Comparison of ENCODE assay signal across 14 cellular contexts in genomic region chr1:114263343-114263742, GRCh38.
A peak's percentile ranks its signal among the peaks of the same experiment; 100 is the strongest.
DNase-seq lines count a peak whose midpoint lies in the region; ATAC-seq lines count a peak whose summit lies in the region.
"Had no signal": no experiment of that assay in that cellular context is flagged by ENCODE, and none has a peak within 500 bp of the region (broad histone marks: within the 10 kb centered on the region; RNA-seq: fewer than 3 reads in every experiment).

No MANE protein-coding gene starts in this region.

- H3K27me3 Mint-ChIP-seq in activated naive CD4-positive, alpha-beta T cell treated with anti-CD3 and anti-CD28 coated beads for 36 hours (ENCODE audit: low read depth) = peaks cover 7% of the 10 kb centered on the region
- H3K27me3 Mint-ChIP-seq in activated naive CD4-positive, alpha-beta T cell treated with anti-CD3 and anti-CD28 coated beads, Interleukin-2, amount 10 ng/mL, durations not matched to agents 7 days and 5 days = peaks cover 18% of the 10 kb centered on the region

- H3K36me3 Mint-ChIP-seq in activated naive CD4-positive, alpha-beta T cell treated with anti-CD3 and anti-CD28 coated beads, Interleukin-2, amount 50 U/mL, for 72 hours = no peaks in the 10 kb centered on the region
- no peaks in the 10 kb centered on the region for H3K36me3 Mint-ChIP-seq in activated naive CD4-positive, alpha-beta T cell treated with anti-CD3 and anti-CD28 coated beads for 36 hours (ENCODE audit: low read depth)
- H3K36me3 Mint-ChIP-seq in activated naive CD4-positive, alpha-beta T cell treated with anti-CD3 and anti-CD28 coated beads, Interleukin-2, amount 10 ng/mL, durations not matched to agents 7 days and 5 days = no peaks in the 10 kb centered on the region
- H3K36me3 Mint-ChIP-seq: naive B cell had no signal

- no peaks in the 10 kb centered on the region for H3K9me3 Mint-ChIP-seq in activated naive CD4-positive, alpha-beta T cell treated with anti-CD3 and anti-CD28 coated beads, Interleukin-2, amount 50 U/mL, for 72 hours
- no peaks in the 10 kb centered on the region for H3K9me3 Mint-ChIP-seq in activated naive CD4-positive, alpha-beta T cell treated with anti-CD3 and anti-CD28 coated beads for 36 hours
- no peaks in the 10 kb centered on the region for H3K9me3 Mint-ChIP-seq in activated naive CD4-positive, alpha-beta T cell treated with anti-CD3 and anti-CD28 coated beads, Interleukin-2, amount 10 ng/mL, durations not matched to agents 7 days and 5 days

- DNase-seq in activated naive CD4-positive, alpha-beta T cell treated with anti-CD3 and anti-CD28 coated beads, Interleukin-2, amount 50 U/mL, for 72 hours (ENCODE audit: low spot score in 2 of 2) = no peak
- DNase-seq in activated naive CD4-positive, alpha-beta T cell treated with anti-CD3 and anti-CD28 coated beads for 36 hours = no peak
- DNase-seq in NCI-H1092 (lab: John Stamatoyannopoulos, UW) = no peak
- DNase-seq in NCI-H446 treated with DMSO at 0.1 percent for 48 hours (lab: John Stamatoyannopoulos, UW) = no peak
- no peak for DNase-seq in activated naive CD4-positive, alpha-beta T cell treated with anti-CD3 and anti-CD28 coated beads, Interleukin-2, amount 10 ng/mL, durations not matched to agents 7 days and 5 days
- no peak for DNase-seq in cerebellar nuclear complex (lab: John Stamatoyannopoulos, UW)
- DNase-seq: activated CD8-positive, alpha-beta memory T cell treated with anti-CD3 and anti-CD28 coated beads for 24 hours; dermis blood vessel endothelial cell; kidney glomerular epithelial cell; naive B cell; NCI-H2171 treated with DMSO at 0.1 percent for 48 hours; OCI-M1 had no signal

- no peak overlapping the region for H3K27ac Mint-ChIP-seq in activated naive CD4-positive, alpha-beta T cell treated with anti-CD3 and anti-CD28 coated beads, Interleukin-2, amount 50 U/mL, for 72 hours
- no peak overlapping the region for H3K27ac Mint-ChIP-seq in activated naive CD4-positive, alpha-beta T cell treated with anti-CD3 and anti-CD28 coated beads for 36 hours
- no peak overlapping the region for H3K27ac Mint-ChIP-seq in activated naive CD4-positive, alpha-beta T cell treated with anti-CD3 and anti-CD28 coated beads, Interleukin-2, amount 10 ng/mL, durations not matched to agents 7 days and 5 days
- H3K27ac Mint-ChIP-seq: naive B cell had no signal

- intact Hi-C loops in activated naive CD4-positive, alpha-beta T cell treated with anti-CD3 and anti-CD28 coated beads for 36 hours (cut with micrococcal nuclease) = no loop called here

- peak; percentile 26 to 31 for ATAC-seq in activated naive CD4-positive, alpha-beta T cell treated with anti-CD3 and anti-CD28 coated beads, Interleukin-2, amount 50 U/mL, for 72 hours
- ATAC-seq in HG02571 (IDR thresholded peaks at IDR 0.05; ENCODE audit: unreplicated experiment) (peak; percentile 65), HG03196 (IDR thresholded peaks at IDR 0.05; ENCODE audit: unreplicated experiment) (peak; percentile 94)

- no peaks in the 10 kb centered on the region for H3K4me1 Mint-ChIP-seq in activated naive CD4-positive, alpha-beta T cell treated with anti-CD3 and anti-CD28 coated beads for 36 hours (ENCODE audit: low read depth)
- H3K4me1 Mint-ChIP-seq in activated naive CD4-positive, alpha-beta T cell treated with anti-CD3 and anti-CD28 coated beads, Interleukin-2, amount 10 ng/mL, durations not matched to agents 7 days and 5 days = no peaks in the 10 kb centered on the region
- H3K4me1 Mint-ChIP-seq: naive B cell had no signal

- H3K4me3 Mint-ChIP-seq in activated naive CD4-positive, alpha-beta T cell treated with anti-CD3 and anti-CD28 coated beads for 36 hours = no peak overlapping the region
- H3K4me3 Mint-ChIP-seq in activated naive CD4-positive, alpha-beta T cell treated with anti-CD3 and anti-CD28 coated beads, Interleukin-2, amount 10 ng/mL, durations not matched to agents 7 days and 5 days = no peak overlapping the region
- H3K4me3 Mint-ChIP-seq: naive B cell had no signal

- CTCF ChIA-PET in activated naive CD4-positive, alpha-beta T cell treated with anti-CD3 and anti-CD28 coated beads for 36 hours (lab: Charles Lee) = interaction anchor here (0.6 kb wide), 1 partner anchor 289 kb away, joined by 3 read pairs; no protein-coding TSS in a partner anchor
- CTCF ChIA-PET in activated naive CD4-positive, alpha-beta T cell treated with anti-CD3 and anti-CD28 coated beads, Interleukin-2, amount 10 ng/mL, durations not matched to agents 7 days and 5 days (lab: Charles Lee) = interaction anchor here (0.6 kb wide), 1 partner anchor 20 kb away, joined by 4 read pairs; no protein-coding TSS in a partner anchor

Comparison
In these comparisons a context has a peak if more than half of its experiments do, and no peak if none do; other contexts are left out.
1. ATAC-seq: peak in every context shown above with its lines; median percentile 94 in HG03196; 65 in HG02571; 28 in activated naive CD4-positive, alpha-beta T cell treated with anti-CD3 and anti-CD28 coated beads, Interleukin-2, amount 50 U/mL, for 72 hours.